ENCODE assay signal across 13 cellular contexts in genomic region chr3:10574101-10574615, GRCh38.
DNase-seq lines count a peak whose midpoint lies in the region; TF ChIP-seq lines count a peak whose summit lies in the region.
"Had no signal": no experiment of that assay in that cellular context is flagged by ENCODE, and none has a peak within 500 bp of the region (broad histone marks: within the 10 kb centered on the region; RNA-seq: fewer than 3 reads in every experiment).

No MANE protein-coding gene starts in this region.

- H3K4me1 Mint-ChIP-seq in HFFc6 (ENCODE audit: low read depth) (no peaks in the 10 kb centered on the region), glutamatergic neuron (ENCODE audit: low read depth, unreplicated experiment) (peaks cover 29% of the 10 kb centered on the region)
- no peaks in the 10 kb centered on the region for H3K4me1 Mint-ChIP-seq in activated CD4-positive, alpha-beta T cell treated with anti-CD3 and anti-CD28 coated beads, Interleukin-2, amount 10 ng/mL, durations not matched to agents 24 days and 14 days
- H3K4me1 Mint-ChIP-seq: CD14-positive monocyte had no signal

- H3K27ac Mint-ChIP-seq in HFFc6 (no peak overlapping the region), glutamatergic neuron (ENCODE audit: unreplicated experiment) (peak overlapping the region; percentile 96)
- H3K27ac Mint-ChIP-seq in activated CD4-positive, alpha-beta T cell treated with anti-CD3 and anti-CD28 coated beads, Interleukin-2, amount 10 ng/mL, durations not matched to agents 24 days and 14 days = no peak overlapping the region
- H3K27ac Mint-ChIP-seq: CD14-positive monocyte; CD8-positive, alpha-beta T cell had no signal

- H3K27ac ChIP-seq in VCaP = peak overlapping the region; percentile 48; the same call in 1 of the 2 replicates
- H3K27ac ChIP-seq: A549 had no signal

- intact Hi-C loops in activated CD4-positive, alpha-beta T cell treated with anti-CD3 and anti-CD28 coated beads, Interleukin-2, amount 10 ng/mL, durations not matched to agents 24 days and 14 days (cut with micrococcal nuclease) = no loop called here

- DNase-seq in NCI-H82 (lab: John Stamatoyannopoulos, UW) (peak; percentile 46), NCI-H82 treated with DMSO at 0.1 percent for 48 hours (lab: John Stamatoyannopoulos, UW; ENCODE audit: unreplicated experiment) (no peak), HFFc6 (no peak), glutamatergic neuron (peak; percentile 68), kidney tubule cell (ENCODE audit: low spot score) (no peak), H7 (no peak)
- no peak for DNase-seq in activated CD4-positive, alpha-beta T cell treated with anti-CD3 and anti-CD28 coated beads, Interleukin-2, amount 10 ng/mL, durations not matched to agents 24 days and 14 days
- DNase-seq: CD8-positive, alpha-beta T cell; COR-L47; DMS53 had no signal

- TF ChIP-seq CTCF in HFFc6 (IDR thresholded peaks at IDR 0.05) (peak; percentile 21; the same call in 1 of the 2 replicates), VCaP (conservative IDR thresholded peaks at IDR 0.05) (no peak), glutamatergic neuron (IDR thresholded peaks at IDR 0.05; ENCODE audit: partially characterized antibody, unreplicated experiment) (peak; percentile 59)

- H3K4me3 Mint-ChIP-seq in HFFc6 = no peak overlapping the region
- H3K4me3 Mint-ChIP-seq in glutamatergic neuron (ENCODE audit: unreplicated experiment) = peak overlapping the region; percentile 83
- no peak overlapping the region for H3K4me3 Mint-ChIP-seq in activated CD4-positive, alpha-beta T cell treated with anti-CD3 and anti-CD28 coated beads, Interleukin-2, amount 10 ng/mL, durations not matched to agents 24 days and 14 days
- H3K4me3 Mint-ChIP-seq: CD14-positive monocyte; CD8-positive, alpha-beta T cell had no signal

- no peaks in the 10 kb centered on the region for H3K27me3 ChIP-seq in H7 (ENCODE audit: control insufficient read depth, insufficient read depth, low read length)

- H3K4me3 ChIP-seq in H7 (ENCODE audit: insufficient read depth, low read depth, low read length) = no peak overlapping the region
- H3K4me3 ChIP-seq: A549 had no signal

- no peaks in the 10 kb centered on the region for H3K9me3 Mint-ChIP-seq in HFFc6
- peaks cover 6% of the 10 kb centered on the region for H3K9me3 Mint-ChIP-seq in glutamatergic neuron (ENCODE audit: unreplicated experiment)
- H3K9me3 Mint-ChIP-seq in activated CD4-positive, alpha-beta T cell treated with anti-CD3 and anti-CD28 coated beads, Interleukin-2, amount 10 ng/mL, durations not matched to agents 24 days and 14 days = no peaks in the 10 kb centered on the region
- H3K9me3 Mint-ChIP-seq: CD8-positive, alpha-beta T cell had no signal

- no peaks in the 10 kb centered on the region for H3K36me3 ChIP-seq in H7 (replicated peaks; ENCODE audit: control insufficient read depth, insufficient read depth, low read length)

- no peaks in the 10 kb centered on the region for H3K36me3 Mint-ChIP-seq in HFFc6 (ENCODE audit: low read depth)
- H3K36me3 Mint-ChIP-seq in glutamatergic neuron (ENCODE audit: unreplicated experiment) = no peaks in the 10 kb centered on the region
- H3K36me3 Mint-ChIP-seq in activated CD4-positive, alpha-beta T cell treated with anti-CD3 and anti-CD28 coated beads, Interleukin-2, amount 10 ng/mL, durations not matched to agents 24 days and 14 days (ENCODE audit: low read depth) = no peaks in the 10 kb centered on the region
- H3K36me3 Mint-ChIP-seq: CD14-positive monocyte; CD8-positive, alpha-beta T cell had no signal

- H3K27me3 Mint-ChIP-seq in HFFc6 (ENCODE audit: insufficient read depth) (peaks cover 33% of the 10 kb centered on the region), glutamatergic neuron (ENCODE audit: unreplicated experiment) (peaks cover 14% of the 10 kb centered on the region)
- peaks cover under 1% of the 10 kb centered on the region for H3K27me3 Mint-ChIP-seq in activated CD4-positive, alpha-beta T cell treated with anti-CD3 and anti-CD28 coated beads, Interleukin-2, amount 10 ng/mL, durations not matched to agents 24 days and 14 days

Comparison
In these comparisons a context has a peak if more than half of its experiments do, and no peak if none do; other contexts are left out.
1. DNase-seq: peak in NCI-H82 (single experiment) and glutamatergic neuron (single experiment); none in NCI-H82 treated with DMSO at 0.1 percent for 48 hours (single experiment), HFFc6 (single experiment), kidney tubule cell (single experiment), H7 (single experiment) and activated CD4-positive, alpha-beta T cell treated with anti-CD3 and anti-CD28 coated beads, Interleukin-2, amount 10 ng/mL, durations not matched to agents 24 days and 14 days (single experiment).